Comparison of ENCODE assay signal across 10 cellular contexts in genomic region chr6:133890941-133891813, GRCh38. TPM values are rescaled to one million over a fixed set of nuclear protein-coding genes. Genes with fewer than 3 reads are reported as not detected.
A peak's percentile ranks its signal among the peaks of the same experiment; 100 is the strongest.
DNase-seq lines count a peak whose midpoint lies in the region; ATAC-seq, FAIRE-seq and TF ChIP-seq lines count a peak whose summit lies in the region.
"Had no signal": no experiment of that assay in that cellular context is flagged by ENCODE, and none has a peak within 500 bp of the region (broad histone marks: within the 10 kb centered on the region; RNA-seq: fewer than 3 reads in every experiment).

No MANE protein-coding gene starts in this region.

- no peaks in the 10 kb centered on the region for H3K9me3 ChIP-seq in CD4-positive, alpha-beta memory T cell (ENCODE audit: control insufficient read depth in 1 of 2, low read length in 2 of 2)
- H3K9me3 ChIP-seq in IMR-90 (ENCODE audit: control insufficient read depth, insufficient read depth, low read length) (no peaks in the 10 kb centered on the region), PC-3 (ENCODE audit: low read length) (no peaks in the 10 kb centered on the region)
- H3K9me3 ChIP-seq: HAP-1 had no signal

- peaks cover 27 to 53% (median 40%) of the 10 kb centered on the region in 4 donors for H3K4me1 Mint-ChIP-seq in CD4-positive, alpha-beta memory T cell

- no peak for ATAC-seq in IMR-90 (ENCODE audit: low read depth)
- ATAC-seq in left ventricle myocardium superior: no peak
- ATAC-seq in PC-3: no peak

- peaks cover 75% of the 10 kb centered on the region for H3K27me3 ChIP-seq in CD4-positive, alpha-beta memory T cell (ENCODE audit: insufficient read depth, low read length)
- H3K27me3 ChIP-seq in IMR-90 (ENCODE audit: control insufficient read depth, insufficient read depth, low read length) (no peaks in the 10 kb centered on the region), PC-3 (ENCODE audit: low read length) (peaks cover 56% of the 10 kb centered on the region)

- CTCF ChIA-PET in CD4-positive, alpha-beta memory T cell (lab: Charles Lee; ENCODE audit: partially characterized antibody): no interaction called here
- CTCF ChIA-PET in IMR-90 (lab: Yijun Ruan, JAX) (interaction anchor here (1.2 to 2.0 kb wide), 2 partner anchors 247 to 322 kb away, joined by 4 to 7 read pairs; no protein-coding TSS in a partner anchor), PC-3 (lab: Charles Lee) (interaction anchor here (0.7 kb wide), 1 partner anchor 23 kb away, joined by 3 read pairs; no protein-coding TSS in a partner anchor)

- in situ Hi-C loops in IMR-90 (cut with MboI; ENCODE audit: low sequenced_read_pairs): loop anchor here (25.0 kb wide), 1 partner anchor 279 kb away; no protein-coding TSS in a partner anchor

- dilution Hi-C loops in IMR-90 (cut with HindIII; ENCODE audit: low sequenced_read_pairs, unreplicated experiment): loop anchor here (25.0 kb wide), 1 partner anchor 304 kb away; no protein-coding TSS in a partner anchor

- H4K91ac ChIP-seq in IMR-90 (ENCODE audit: insufficient read depth, low read depth, low read length): peak overlapping the region; percentile 90

- peak overlapping the region; percentile 67 to 85 (median 80) for H3K4me3 Mint-ChIP-seq in CD4-positive, alpha-beta memory T cell

- H3K4me2 ChIP-seq in IMR-90 (ENCODE audit: low read depth, low read length) (peak overlapping the region; percentile 92), PC-3 (ENCODE audit: low read length) (no peak overlapping the region)

- peaks cover 37% of the 10 kb centered on the region for H4K20me1 ChIP-seq in IMR-90 (ENCODE audit: insufficient read depth, low read length)
- H4K20me1 ChIP-seq in PC-3 (ENCODE audit: low read length): no peaks in the 10 kb centered on the region

- H4K5ac ChIP-seq in IMR-90 (ENCODE audit: low read depth, low read length): peak overlapping the region; percentile 62

- H3K4me1 ChIP-seq in CD4-positive, alpha-beta memory T cell (ENCODE audit: insufficient read depth, low read length): peaks cover 23% of the 10 kb centered on the region
- H3K4me1 ChIP-seq in IMR-90 (ENCODE audit: control insufficient read depth, insufficient read depth, low read length): peaks cover 13% of the 10 kb centered on the region
- H3K4me1 ChIP-seq in PC-3 (ENCODE audit: insufficient read depth, low read length): 0 out of 2 replicates have a peak, but pooled peaks cover 5% of the 10 kb centered on the region
- H3K4me1 ChIP-seq: HAP-1 had no signal

- H4K8ac ChIP-seq in IMR-90 (ENCODE audit: low read depth in 2 of 2, low read length in 2 of 2): peak overlapping the region; percentile 65 to 85

- BruUV-seq in IMR-90 (replicated peaks; lab: Mats Ljungman, UMichigan) (TSS peak; percentile 44), PC-3 (replicated peaks; lab: Mats Ljungman, UMichigan) (no TSS peak)

- H2AK5ac ChIP-seq in IMR-90 (ENCODE audit: low read depth, low read length): peak overlapping the region; percentile 72

- peak overlapping the region; percentile 75 for H3K18ac ChIP-seq in IMR-90 (ENCODE audit: low read depth, low read length)

- intact Hi-C loops in CD4-positive, alpha-beta memory T cell (cut with micrococcal nuclease): no loop called here
- intact Hi-C loops in IMR-90 (cut with micrococcal nuclease): loop anchor here (2.0 to 10.0 kb wide), 2 partner anchors 26 to 126 kb away; no protein-coding TSS in a partner anchor
- intact Hi-C loops in left ventricle myocardium superior (cut with micrococcal nuclease): no loop called here
- intact Hi-C loops in PC-3 (cut with micrococcal nuclease): no loop called here

- H2BK20ac ChIP-seq in IMR-90 (ENCODE audit: low read depth, low read length): peak overlapping the region; percentile 38; the same call in 1 of the 2 replicates

- peak overlapping the region; percentile 89 for H3K14ac ChIP-seq in IMR-90 (replicated peaks; ENCODE audit: low read depth, low read length)

- peaks cover 73 to 74% of the 10 kb centered on the region in 2 donors for H3K27me3 Mint-ChIP-seq in CD4-positive, alpha-beta memory T cell

- H3K27ac ChIP-seq in CD4-positive, alpha-beta memory T cell (ENCODE audit: low read depth, low read length): no peak overlapping the region
- H3K27ac ChIP-seq in IMR-90 (ENCODE audit: insufficient read depth, low read length) (peak overlapping the region; percentile 97), PC-3 (ENCODE audit: low read length) (no peak overlapping the region)

- TF ChIP-seq POLR2A in IMR-90 (IDR thresholded peaks at IDR 0.05; ENCODE audit: low read depth, low read length) (no peak), GM12891 (IDR thresholded peaks at IDR 0.05; ENCODE audit: low read depth, low read length) (no peak)

- peak overlapping the region; percentile 58 for H2BK120ac ChIP-seq in IMR-90 (ENCODE audit: low read depth, low read length)

- no peak for FAIRE-seq in GM12891 (lab: Jason Lieb, UNC)

- H3K36me3 ChIP-seq in CD4-positive, alpha-beta memory T cell (ENCODE audit: insufficient read depth, low read length): no peaks in the 10 kb centered on the region
- H3K36me3 ChIP-seq in IMR-90 (ENCODE audit: control insufficient read depth, insufficient read depth, low read length) (peaks cover 48% of the 10 kb centered on the region), PC-3 (ENCODE audit: low read depth, low read length) (no peaks in the 10 kb centered on the region)
- H3K36me3 ChIP-seq: HAP-1 had no signal

- H3K36me3 Mint-ChIP-seq in CD4-positive, alpha-beta memory T cell: no peaks in the 10 kb centered on the region

- H2BK15ac ChIP-seq in IMR-90 (ENCODE audit: low read depth, low read length): peak overlapping the region; percentile 1; the same call in 1 of the 3 replicates

- peak overlapping the region; percentile 98 for H2BK5ac ChIP-seq in IMR-90 (ENCODE audit: low read depth, low read length, poor library complexity, severe bottlenecking)

- H3K9me3 Mint-ChIP-seq in CD4-positive, alpha-beta memory T cell: peaks cover 0 to 7% (median 0%) of the 10 kb centered on the region in 8 donors

- H3K9ac ChIP-seq in IMR-90 (ENCODE audit: low read depth, low read length): peak overlapping the region; percentile 93
- no peak overlapping the region for H3K9ac ChIP-seq in PC-3 (ENCODE audit: low read length)

- no peak for TF ChIP-seq RAD21 in IMR-90 (IDR thresholded peaks at IDR 0.05; ENCODE audit: low read length)

- POLR2A ChIA-PET in CD4-positive, alpha-beta memory T cell (lab: Charles Lee; ENCODE audit: partially characterized antibody): no interaction called here
- POLR2A ChIA-PET in IMR-90 (lab: Charles Lee; ENCODE audit: unreplicated experiment) (interaction anchor here (0.7 to 2.4 kb wide), 4 partner anchors 8 to 615 kb away, joined by 3 to 11 read pairs (median 4); no protein-coding TSS in a partner anchor), PC-3 (lab: Charles Lee; ENCODE audit: unreplicated experiment) (no interaction called here)

- H3K27ac Mint-ChIP-seq in CD4-positive, alpha-beta memory T cell: peak overlapping the region in 1 of 7 donors; percentile 15

- H3K9me1 ChIP-seq in IMR-90 (ENCODE audit: insufficient read depth, low read length): peaks cover 14% of the 10 kb centered on the region

- peak overlapping the region; percentile 12 to 39 for H3K4me3 ChIP-seq in CD4-positive, alpha-beta memory T cell (ENCODE audit: low read length in 2 of 2)
- H3K4me3 ChIP-seq in IMR-90 (ENCODE audit: insufficient read depth, low read depth, low read length) (peak overlapping the region; percentile 99), PC-3 (ENCODE audit: low read length) (no peak overlapping the region)
- H3K4me3 ChIP-seq: HAP-1 had no signal

- no peaks in the 10 kb centered on the region for H3F3A ChIP-seq in PC-3 (ENCODE audit: low read length, unreplicated experiment)

- H3K23ac ChIP-seq in IMR-90 (ENCODE audit: low read depth, low read length): peak overlapping the region; percentile 86

- peak overlapping the region; percentile 75 for H3K56ac ChIP-seq in IMR-90 (ENCODE audit: extremely low read depth, insufficient read depth, low read length)

- peak overlapping the region; percentile 83 for H2AFZ ChIP-seq in IMR-90 (replicated peaks; ENCODE audit: low read length, poor library complexity)
- H2AFZ ChIP-seq in PC-3 (ENCODE audit: low read length): no peak overlapping the region

- TF ChIP-seq CTCF in IMR-90 (conservative IDR thresholded peaks at IDR 0.05; ENCODE audit: low read depth, low read length) (no peak), PC-3 (conservative IDR thresholded peaks at IDR 0.05; ENCODE audit: low read depth, low read length) (no peak)

- no peaks in the 10 kb centered on the region for H3K9me2 ChIP-seq in PC-3 (replicated peaks; ENCODE audit: low read length)

- DNase-seq in CD4-positive, alpha-beta memory T cell: peak in 3 of 5 donors; percentile 9 to 18 (median 15)
- DNase-seq in IMR-90: peak; percentile 39
- DNase-seq in activated effector memory CD4-positive, alpha-beta T cell treated with anti-CD3 and anti-CD28 coated beads, Interleukin-2, amount 50 U/mL, for 16 hours: peak; percentile 70
- peak; percentile 62 for DNase-seq in left ventricle myocardium superior
- DNase-seq in renal cortical epithelial cell (ENCODE audit: low read depth): peak; percentile 13
- DNase-seq in GM12891 (ENCODE audit: insufficient read length, low spot score): no peak
- DNase-seq in PC-3: no peak
- DNase-seq in NCI-H1048 (lab: John Stamatoyannopoulos, UW): no peak

- peaks cover 22 to 57% of the 10 kb centered on the region in 2 experiments for H3K79me1 ChIP-seq in IMR-90 (ENCODE audit: low read depth in 1 of 2, low read length in 2 of 2)

- peak overlapping the region; percentile 84 for H2AK9ac ChIP-seq in IMR-90 (replicated peaks; ENCODE audit: low read depth, low read length, poor library complexity)

- WGBS in IMR-90 (ENCODE audit: extremely low coverage in 2 of 2, insufficient read length in 1 of 2), 2 experiments: 0% methylated on average over 19 of the region's 40 CpGs; no CpG with 5 or more reads in 1 of the 2 experiments

- peak overlapping the region; percentile 75 for H3K4ac ChIP-seq in IMR-90 (ENCODE audit: low read depth, low read length)

- H3K79me2 ChIP-seq in PC-3 (ENCODE audit: low read length): no peaks in the 10 kb centered on the region

TF ChIP-seq in IMR-90, 13 proteins besides CTCF, POLR2A, EP300 and RAD21 (continues in another document):
- TF ChIP-seq MAZ (IDR thresholded peaks at IDR 0.05; ENCODE audit: borderline replicate concordance, low read depth, low read length) (no peak), FOS (IDR thresholded peaks at IDR 0.05; ENCODE audit: low read depth, low read length) (no peak)

TF ChIP-seq in GM12891, 5 proteins besides CTCF, POLR2A, EP300 and RAD21 (continues in another document):
- no peak for TF ChIP-seq POLR2AphosphoS5 (IDR thresholded peaks at IDR 0.05; ENCODE audit: low read depth, low read length)
- no peak for TF ChIP-seq PAX5 (IDR thresholded peaks at IDR 0.05; ENCODE audit: insufficient read depth, low read length, severe bottlenecking)
- no peak for TF ChIP-seq SPI1 (IDR thresholded peaks at IDR 0.05; ENCODE audit: low read depth, low read length)

RNA-seq across cellular contexts. Expression of gene TCF21, which starts 2.3 kb away (rescaled TPM):
- not detected for total RNA-seq in CD4-positive, alpha-beta memory T cell
- not detected for polyA plus RNA-seq in CD4-positive, alpha-beta memory T cell
- total RNA-seq in IMR-90 (2012; rRNA removed) (6.6 and 8.1 TPM in 2 replicates), left ventricle myocardium superior (3.3 TPM), renal cortical epithelial cell (not detected in 2 replicates), PC-3 (2014; rRNA removed) (not detected in 2 replicates)
- polyA plus RNA-seq in IMR-90 (2012; rRNA removed): 10.0 and 12.4 TPM in 2 replicates
- 9.6 and 12.2 TPM in 2 replicates for polyA plus RNA-seq in IMR-90 (2012; cell fraction: cytosol; rRNA removed)
- 10.7 and 12.0 TPM in 2 replicates for polyA plus RNA-seq in IMR-90 (2012; cell fraction: nucleus; rRNA removed; ENCODE audit: low replicate concordance)
- not detected for polyA plus RNA-seq in GM12891 (2012; ENCODE audit: low read depth, missing spikeins)
- total RNA-seq: dermis microvascular lymphatic vessel endothelial cell had no signal

Comparison
In these comparisons a context has a peak if more than half of its experiments do, and no peak if none do; other contexts are left out.
1. DNase-seq: peak in CD4-positive, alpha-beta memory T cell (3 of 5), IMR-90 (single experiment), activated effector memory CD4-positive, alpha-beta T cell treated with anti-CD3 and anti-CD28 coated beads, Interleukin-2, amount 50 U/mL, for 16 hours (single experiment), left ventricle myocardium superior (single experiment) and renal cortical epithelial cell (single experiment); none in GM12891 (single experiment), PC-3 (single experiment) and NCI-H1048 (single experiment).